9 cellular contexts compared by ENCODE assay signal in genomic region chr2:9336534-9337354, GRCh38.
DNase-seq lines count a peak whose midpoint lies in the region; ATAC-seq, FAIRE-seq and TF ChIP-seq lines count a peak whose summit lies in the region.
"Had no signal": no experiment of that assay in that cellular context is flagged by ENCODE, and none has a peak within 500 bp of the region (broad histone marks: within the 10 kb centered on the region; RNA-seq: fewer than 3 reads in every experiment).

No MANE protein-coding gene starts in this region.

- CTCF ChIA-PET in HepG2 (lab: Yijun Ruan, JAX; ENCODE audit: low intra/inter-chr PET ratio, low total read pairs) = no interaction called here

- no peak; a peak in 1 of 4 replicates for TF ChIP-seq POLR2A in HepG2 (IDR thresholded peaks at IDR 0.05; ENCODE audit: insufficient read depth in 1 of 2, low read depth in 2 of 2, low read length in 2 of 2)

- TF ChIP-seq RAD21 in HepG2 (CRISPR knock-in tag; IDR thresholded peaks at IDR 0.05) = no peak; the same call in 1 of the 2 replicates

- in situ Hi-C loops in astrocyte of the spinal cord (cut with HindIII; ENCODE audit: low sequenced_read_pairs) (no loop called here), HepG2 (cut with HindIII; ENCODE audit: extremely low pct_ligation_motif_present, low pct_unique_long_range_greater_than_20kb) (loop anchor here (10.0 kb wide), 2 partner anchors 132 to 192 kb away; partner anchors contain the start of gene ASAP2)

- no peaks in the 10 kb centered on the region for H3K9me3 ChIP-seq in HepG2 (ENCODE audit: low read length)

- TF ChIP-seq CTCF in astrocyte of the spinal cord (IDR thresholded peaks at IDR 0.05; ENCODE audit: low read depth, low read length) (no peak), HepG2 (CRISPR knock-in tag; IDR thresholded peaks at IDR 0.05) (no peak), GM20000 (IDR thresholded peaks at IDR 0.05; ENCODE audit: extremely low read depth, missing control alignments) (no peak)

- H3K4me3 ChIP-seq in astrocyte of the spinal cord (ENCODE audit: low read depth, low read length) (no peak overlapping the region), HepG2 (replicated peaks in 1 of 3; ENCODE audit: insufficient read depth in 1 of 3, low read depth in 2 of 3, low read length in 3 of 3) (peak overlapping the region; percentile 45 to 67 (median 49))

- H3K27ac ChIP-seq in HepG2 (ENCODE audit: extremely low read length, insufficient read depth, low read length) = peak overlapping the region; percentile 94

- H3K36me3 ChIP-seq in HepG2 (replicated peaks in 1 of 2; ENCODE audit: control insufficient read depth in 1 of 2, insufficient read depth in 2 of 2, low read length in 2 of 2) = peaks cover 0 to 3% of the 10 kb centered on the region in 2 experiments; a peak in 3 of 5 replicates

- peak overlapping the region; percentile 78 for H3K9ac ChIP-seq in HepG2 (ENCODE audit: insufficient read depth, low read depth, low read length)

- 3% methylated on average over 14 of the region's 14 CpGs for WGBS in HepG2 (ENCODE audit: low lambda C conversion rate)

- ATAC-seq in HepG2 (peak; percentile 88), GM18907 (IDR thresholded peaks at IDR 0.05; ENCODE audit: unreplicated experiment) (no peak)

- H4K20me1 ChIP-seq in HepG2 (ENCODE audit: insufficient read depth, low read length) = no peaks in the 10 kb centered on the region

- H2AFZ ChIP-seq in HepG2 (ENCODE audit: low read length) = no peak overlapping the region

- peak overlapping the region; percentile 92 for H3K4me2 ChIP-seq in HepG2 (ENCODE audit: low read depth, low read length)

- TSS peak; percentile 99 for BruUV-seq in HepG2 (replicated peaks; lab: Mats Ljungman, UMichigan)

- peaks cover 80% of the 10 kb centered on the region for H3K4me1 ChIP-seq in HepG2 (ENCODE audit: insufficient read depth, low read length)

- POLR2A ChIA-PET in HepG2 (lab: Yijun Ruan, JAX) = interaction anchor here (0.6 to 2.6 kb wide), 18 partner anchors 9 to 656 kb away, joined by 3 to 24 read pairs (median 6); partner anchors contain the start of genes CPSF3, ITGB1BP1 and YWHAQ

- no peaks in the 10 kb centered on the region for H3K27me3 ChIP-seq in HepG2 (ENCODE audit: control insufficient read depth in 1 of 2, insufficient read depth in 2 of 2, low read length in 2 of 2)

- DNase-seq in DMS153 (lab: John Stamatoyannopoulos, UW) (peak; percentile 92), NCI-H2081 (lab: John Stamatoyannopoulos, UW) (peak; percentile 96 to 99), astrocyte of the spinal cord (ENCODE audit: low read depth, low spot score) (peak; percentile 94), HepG2 (ENCODE audit: low spot score) (peak; percentile 93), GM20000 (ENCODE audit: low spot score) (no peak), NCI-H526 (lab: John Stamatoyannopoulos, UW) (no peak)
- no peak for DNase-seq in activated CD4-positive, alpha-beta T cell treated with anti-CD3 and anti-CD28 coated beads, Interleukin-2, amount 50 U/mL, for 4 hours

- intact Hi-C loops in HepG2 (cut with micrococcal nuclease; ENCODE audit: unreplicated experiment) = loop anchor here (5.0 kb wide), 1 partner anchor 51 kb away; no protein-coding TSS in a partner anchor

- TF ChIP-seq EP300 in HepG2 (IDR thresholded peaks at IDR 0.05; ENCODE audit: low read depth in 2 of 2, low read length in 2 of 2) (peak; percentile 35 to 78; a peak in 2 of 4 replicates), HepG2 (CRISPR knock-in tag; IDR thresholded peaks at IDR 0.05; ENCODE audit: borderline replicate concordance) (peak; percentile 29; the same call in 1 of the 2 replicates)

- no peak for FAIRE-seq in HepG2 (lab: Jason Lieb, UNC)
- FAIRE-seq: H1 had no signal

- H3K79me2 ChIP-seq in HepG2 (ENCODE audit: insufficient read depth, low read length) = no peaks in the 10 kb centered on the region

TF ChIP-seq in HepG2, 621 proteins besides CTCF, POLR2A, EP300 and RAD21 (continues in another document):
- TF ChIP-seq ZNF598 (CRISPR knock-in tag; IDR thresholded peaks at IDR 0.05; ENCODE audit: borderline replicate concordance) = peak; percentile 87; the same call in 1 of the 2 replicates
- TF ChIP-seq SMARCE1 (IDR thresholded peaks at IDR 0.05; ENCODE audit: borderline replicate concordance) = no peak
- TF ChIP-seq WIZ (CRISPR knock-in tag; IDR thresholded peaks at IDR 0.05) = peak; percentile 94
- peak; percentile 62; the same call in 1 of the 2 replicates for TF ChIP-seq CBX5 (CRISPR knock-in tag; IDR thresholded peaks at IDR 0.05; ENCODE audit: borderline replicate concordance)
- TF ChIP-seq RELA (CRISPR knock-in tag; IDR thresholded peaks at IDR 0.05) = no peak
- peak; percentile 85; the same call in 1 of the 2 replicates for TF ChIP-seq ZSCAN20 (CRISPR knock-in tag; IDR thresholded peaks at IDR 0.05; ENCODE audit: borderline replicate concordance)
- TF ChIP-seq PHB2 (IDR thresholded peaks at IDR 0.05; ENCODE audit: partially characterized antibody) = no peak
- TF ChIP-seq ZNF766 (CRISPR knock-in tag; IDR thresholded peaks at IDR 0.05; ENCODE audit: borderline replicate concordance) = peak; percentile 68; the same call in 1 of the 2 replicates
- no peak for TF ChIP-seq BATF2 (CRISPR knock-in tag; IDR thresholded peaks at IDR 0.05)
- TF ChIP-seq ZNF563 (CRISPR knock-in tag; IDR thresholded peaks at IDR 0.05) = no peak; the same call in 1 of the 2 replicates
- TF ChIP-seq MLXIP (CRISPR knock-in tag; IDR thresholded peaks at IDR 0.05; ENCODE audit: borderline replicate concordance) = no peak
- peak; percentile 51 for TF ChIP-seq ZFY (CRISPR knock-in tag; IDR thresholded peaks at IDR 0.05)
- TF ChIP-seq ZNF749 (CRISPR knock-in tag; IDR thresholded peaks at IDR 0.05; ENCODE audit: borderline replicate concordance) = peak; percentile 69; the same call in 1 of the 2 replicates
- TF ChIP-seq EHMT2 (IDR thresholded peaks at IDR 0.05; ENCODE audit: borderline replicate concordance, low read depth, low read length) = no peak; the same call in 1 of the 2 replicates
- peak; percentile 70 for TF ChIP-seq SOX13 (IDR thresholded peaks at IDR 0.05)
- peak in 1 of 2 experiments; percentile 72; a peak in 2 of 4 replicates for TF ChIP-seq SOX13 (CRISPR knock-in tag; conservative IDR thresholded peaks at IDR 0.05 in 1 of 2, IDR thresholded peaks at IDR 0.05 in 1 of 2)
- TF ChIP-seq KLF13 (CRISPR knock-in tag; IDR thresholded peaks at IDR 0.05) = no peak
- no peak for TF ChIP-seq PHF5A (CRISPR knock-in tag; IDR thresholded peaks at IDR 0.05; ENCODE audit: low read depth, unreplicated experiment)
- peak; percentile 37; the same call in 1 of the 2 replicates for TF ChIP-seq ZNF777 (CRISPR knock-in tag; IDR thresholded peaks at IDR 0.05)
- TF ChIP-seq ATAD3A (CRISPR knock-in tag; IDR thresholded peaks at IDR 0.05) = no peak
- no peak; the same call in none of the 2 replicates for TF ChIP-seq ARNTL (CRISPR knock-in tag; IDR thresholded peaks at IDR 0.05)
- 0 out of 2 replicates have a peak, but pooled peaks have one; percentile 65 for TF ChIP-seq ZNF333 (CRISPR knock-in tag; IDR thresholded peaks at IDR 0.05; ENCODE audit: borderline replicate concordance)
- no peak for TF ChIP-seq ZFP90 (CRISPR knock-in tag; IDR thresholded peaks at IDR 0.05; ENCODE audit: borderline replicate concordance)
- no peak for TF ChIP-seq TSC22D2 (CRISPR knock-in tag; IDR thresholded peaks at IDR 0.05; ENCODE audit: borderline replicate concordance)
- TF ChIP-seq ZSCAN21 (CRISPR knock-in tag; IDR thresholded peaks at IDR 0.05; ENCODE audit: borderline replicate concordance) = 0 out of 2 replicates have a peak, but pooled peaks have one; percentile 64
- no peak for TF ChIP-seq ESRRA (CRISPR knock-in tag; IDR thresholded peaks at IDR 0.05; ENCODE audit: low read depth)
- no peak for TF ChIP-seq MATR3 (CRISPR knock-in tag; IDR thresholded peaks at IDR 0.05)
- no peak; the same call in 1 of the 2 replicates for TF ChIP-seq KLF15 (CRISPR knock-in tag; IDR thresholded peaks at IDR 0.05; ENCODE audit: borderline replicate concordance)
- 0 out of 2 replicates have a peak, but pooled peaks have one; percentile 72 for TF ChIP-seq ZNF546 (CRISPR knock-in tag; conservative IDR thresholded peaks at IDR 0.05)
- peak; percentile 86; the same call in 1 of the 2 replicates for TF ChIP-seq MBD4 (IDR thresholded peaks at IDR 0.05; ENCODE audit: borderline replicate concordance, low read length)

Comparison
In these comparisons a context has a peak if more than half of its experiments do, and no peak if none do; other contexts are left out.
1. DNase-seq: peak in DMS153 (single experiment), NCI-H2081 (2 of 2), astrocyte of the spinal cord (single experiment) and HepG2 (single experiment); none in GM20000 (single experiment), activated CD4-positive, alpha-beta T cell treated with anti-CD3 and anti-CD28 coated beads, Interleukin-2, amount 50 U/mL, for 4 hours (0 of 2) and NCI-H526 (0 of 2).